ENCODE assay signal across 1 cellular context in the genomic region with DNA sequence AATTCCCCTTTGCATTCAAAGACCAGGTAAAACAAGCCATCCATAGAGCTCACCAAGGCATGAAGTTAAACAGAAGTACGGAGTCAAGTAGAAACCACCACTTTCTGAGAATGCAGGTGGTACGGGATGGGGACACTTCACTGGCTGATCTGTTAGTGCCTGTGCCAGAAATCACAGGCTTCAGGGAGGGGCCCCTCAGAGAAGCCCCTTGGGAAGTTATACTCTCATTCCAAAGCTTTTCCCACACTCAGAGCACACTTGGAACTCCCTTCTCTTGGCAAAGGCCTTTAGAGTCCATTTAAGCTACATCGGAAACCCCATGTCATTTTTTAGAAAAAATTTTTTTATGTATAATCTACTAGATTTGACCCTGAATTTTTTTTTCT.
TF ChIP-seq lines count a peak whose summit lies in the region.

No MANE protein-coding gene starts in this region.

TF ChIP-seq in IMR-90, 13 proteins besides CTCF, POLR2A, EP300 and RAD21 (continued from another document):
- no peak for TF ChIP-seq RCOR1 (IDR thresholded peaks at IDR 0.05; ENCODE audit: insufficient replicate concordance, low read length)
- TF ChIP-seq FOS (IDR thresholded peaks at IDR 0.05; ENCODE audit: low read depth, low read length), result no peak
- no peak for TF ChIP-seq MAFK (IDR thresholded peaks at IDR 0.05; ENCODE audit: low read depth, low read length)
- no peak for TF ChIP-seq MAZ (IDR thresholded peaks at IDR 0.05; ENCODE audit: borderline replicate concordance, low read depth, low read length)
- TF ChIP-seq BHLHE40 (IDR thresholded peaks at IDR 0.05; ENCODE audit: low read depth, low read length), result no peak
- no peak for TF ChIP-seq USF2 (IDR thresholded peaks at IDR 0.05; ENCODE audit: low read depth, low read length)
- TF ChIP-seq NFE2L2 (IDR thresholded peaks at IDR 0.05; ENCODE audit: low read depth, low read length), result no peak
- no peak for TF ChIP-seq CHD1 (IDR thresholded peaks at IDR 0.05; ENCODE audit: low read depth, low read length)
- TF ChIP-seq RFX5 (IDR thresholded peaks at IDR 0.05; ENCODE audit: low read depth, low read length), result no peak
